In the genomic region with DNA sequence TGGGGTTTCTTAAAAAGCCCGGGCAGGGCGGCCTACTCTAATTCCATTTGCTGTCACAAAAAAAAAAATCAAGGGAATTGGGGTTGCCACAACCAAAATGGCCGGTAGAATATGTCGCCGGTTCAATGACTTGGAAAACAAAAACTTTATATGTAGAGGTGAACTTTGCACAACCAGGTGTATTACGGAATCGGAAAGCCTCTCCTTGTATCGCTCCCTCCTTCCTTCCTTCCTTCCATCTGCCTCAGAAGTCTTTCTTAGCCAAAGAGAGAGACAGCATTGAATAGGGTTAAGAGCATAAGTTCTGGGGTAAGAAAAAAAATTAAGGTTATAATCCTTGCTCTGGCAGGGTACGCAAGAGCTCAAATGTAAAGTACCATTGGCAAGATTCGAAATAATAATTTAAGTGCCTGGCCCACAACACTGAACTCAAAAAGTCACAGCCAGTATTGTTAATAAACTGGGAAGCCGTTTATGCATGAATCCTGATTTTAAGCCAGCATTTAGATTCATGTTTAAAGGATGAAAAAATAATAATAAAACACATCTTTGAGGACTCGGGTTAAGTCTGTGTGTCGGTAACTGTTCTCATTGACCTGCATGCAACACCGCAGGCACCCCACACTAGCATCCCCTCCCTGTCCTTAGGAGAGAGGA, we compare ENCODE assay signal across 1 cellular context.
TF ChIP-seq lines count a peak whose summit lies in the region.

No MANE protein-coding gene starts in this region.

TF ChIP-seq in GM12878, 131 proteins besides CTCF, POLR2A, EP300 and RAD21 (continued from another document):
- TF ChIP-seq, protein P1, sequence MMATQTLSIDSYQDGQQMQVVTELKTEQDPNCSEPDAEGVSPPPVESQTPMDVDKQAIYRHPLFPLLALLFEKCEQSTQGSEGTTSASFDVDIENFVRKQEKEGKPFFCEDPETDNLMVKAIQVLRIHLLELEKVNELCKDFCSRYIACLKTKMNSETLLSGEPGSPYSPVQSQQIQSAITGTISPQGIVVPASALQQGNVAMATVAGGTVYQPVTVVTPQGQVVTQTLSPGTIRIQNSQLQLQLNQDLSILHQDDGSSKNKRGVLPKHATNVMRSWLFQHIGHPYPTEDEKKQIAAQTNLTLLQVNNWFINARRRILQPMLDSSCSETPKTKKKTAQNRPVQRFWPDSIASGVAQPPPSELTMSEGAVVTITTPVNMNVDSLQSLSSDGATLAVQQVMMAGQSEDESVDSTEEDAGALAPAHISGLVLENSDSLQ (IDR thresholded peaks at IDR 0.05) = no peak
TF ChIP-seq in GM12878: peak in this region for 15.
